ENCODE assay signal across 1 cellular context in the genomic region with DNA sequence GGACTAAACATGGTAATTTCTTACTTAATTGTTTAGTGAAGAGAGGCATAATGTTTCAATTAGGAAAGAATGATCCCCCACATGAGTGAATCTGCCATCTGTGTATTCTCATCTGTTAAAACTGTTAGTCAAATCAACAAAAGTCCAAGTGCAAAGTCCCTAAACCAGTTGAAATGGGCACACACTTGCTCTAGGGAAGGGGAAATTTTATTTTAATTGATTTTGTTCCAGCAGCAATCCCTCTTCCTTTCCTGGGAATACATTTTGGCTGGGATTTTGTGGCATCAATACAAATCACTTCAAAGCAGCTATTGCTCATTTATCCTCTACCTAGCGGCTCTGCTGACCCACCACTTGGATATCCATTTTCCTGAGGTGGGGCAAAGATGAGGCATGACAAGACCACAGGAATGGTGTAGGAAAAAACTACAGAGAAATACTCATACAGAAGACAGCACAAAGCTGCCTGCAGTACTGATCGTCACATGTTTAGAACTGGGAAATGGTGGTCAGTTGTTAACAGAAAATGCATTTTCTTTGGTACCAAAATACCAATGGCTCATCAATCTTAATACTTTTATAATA.
TF ChIP-seq lines count a peak whose summit lies in the region.

No MANE protein-coding gene starts in this region.

TF ChIP-seq in SK-N-SH, 30 proteins besides CTCF, POLR2A, EP300 and RAD21 (continued from another document):
- no peak for TF ChIP-seq MEF2A (IDR thresholded peaks at IDR 0.05; ENCODE audit: borderline replicate concordance, low read depth)
- TF ChIP-seq POLR2AphosphoS5 (IDR thresholded peaks at IDR 0.05; ENCODE audit: low read depth, low read length) = no peak
